In genomic region chr5:91361790-91362189, GRCh38 we compare ENCODE assay signal across 21 cellular contexts. TPM values are rescaled to one million over a fixed set of nuclear protein-coding genes. Genes with fewer than 3 reads are reported as not detected.
DNase-seq lines count a peak whose midpoint lies in the region; ATAC-seq and TF ChIP-seq lines count a peak whose summit lies in the region.
"Had no signal": no experiment of that assay in that cellular context is flagged by ENCODE, and none has a peak within 500 bp of the region (broad histone marks: within the 10 kb centered on the region; RNA-seq: fewer than 3 reads in every experiment).

No MANE protein-coding gene starts in this region.

- H3K4me3 ChIP-seq in SU-DHL-6 (ENCODE audit: insufficient read depth, low read length, poor library complexity, severe bottlenecking) (no peak overlapping the region), psoas muscle (no peak overlapping the region), mesenchymal stem cell (ENCODE audit: insufficient read depth in 1 of 2, low read depth in 1 of 2, low read length in 2 of 2) (no peak overlapping the region), SK-N-SH (ENCODE audit: low read depth in 2 of 2, low read length in 1 of 2) (no peak overlapping the region)
- H3K4me3 ChIP-seq: heart right ventricle, ovary, right atrium auricular region had no signal

- H3K79me2 ChIP-seq in SU-DHL-6 (ENCODE audit: insufficient read depth, low read length) (no peaks in the 10 kb centered on the region), H9 (ENCODE audit: insufficient read depth, low read length) (no peaks in the 10 kb centered on the region), SK-N-SH (ENCODE audit: insufficient read depth) (no peaks in the 10 kb centered on the region)

- intact Hi-C loops in CD4-positive, alpha-beta T cell (cut with DNase I, micrococcal nuclease): loop anchor here in 1 of 2 experiments (5.0 kb wide), 1 partner anchor 79 kb away; no protein-coding TSS in a partner anchor
- intact Hi-C loops in psoas muscle (cut with DNase I): no loop called here

- no peak overlapping the region for H3T11ph ChIP-seq in H9 (ENCODE audit: low read length)

- H2AFZ ChIP-seq in SU-DHL-6 (ENCODE audit: low read depth, low read length, severe bottlenecking) (no peak overlapping the region), mesenchymal stem cell (ENCODE audit: low read depth, low read length) (no peak overlapping the region), H9 (ENCODE audit: low read length) (no peak overlapping the region), SK-N-SH (ENCODE audit: low read depth) (no peak overlapping the region)

- H3K4ac ChIP-seq in mesenchymal stem cell (ENCODE audit: low read depth in 1 of 2, low read length in 2 of 2) (no peak overlapping the region), H9 (ENCODE audit: low read depth, low read length) (no peak overlapping the region)

- H4K20me1 ChIP-seq in SU-DHL-6 (ENCODE audit: low read depth, low read length) (no peaks in the 10 kb centered on the region), H9 (ENCODE audit: control insufficient read depth, insufficient read depth, insufficient read length) (no peaks in the 10 kb centered on the region), SK-N-SH (ENCODE audit: insufficient read depth) (no peaks in the 10 kb centered on the region)

- CTCF ChIA-PET in CD4-positive, alpha-beta T cell (lab: Charles Lee): interaction anchor here (1.4 kb wide), 1 partner anchor 23 kb away, joined by 3 read pairs; no protein-coding TSS in a partner anchor
- CTCF ChIA-PET in SK-N-SH (lab: Yijun Ruan, JAX): interaction anchor here (1.0 kb wide), 1 partner anchor 13 kb away, joined by 3 read pairs; no protein-coding TSS in a partner anchor

- H2BK12ac ChIP-seq in mesenchymal stem cell (ENCODE audit: low read length in 2 of 2) (no peak overlapping the region), H9 (ENCODE audit: insufficient read length, low read depth, low read length) (no peak overlapping the region)

- no peaks in the 10 kb centered on the region for H3K23me2 ChIP-seq in H9 (ENCODE audit: insufficient read length, low read depth, low read length, poor library complexity, severe bottlenecking)

- no peak for TF ChIP-seq EP300 in SK-N-SH (IDR thresholded peaks at IDR 0.05; ENCODE audit: borderline replicate concordance in 1 of 2, low read depth in 1 of 2, low read length in 1 of 2)

- H3K36me3 Mint-ChIP-seq in CD4-positive, alpha-beta T cell (ENCODE audit: low read depth): peaks cover 10% of the 10 kb centered on the region
- no peaks in the 10 kb centered on the region for H3K36me3 Mint-ChIP-seq in H9 (ENCODE audit: insufficient read depth in 1 of 3, low read depth in 3 of 3)

- peak overlapping the region; percentile 43 for H3K27ac Mint-ChIP-seq in CD4-positive, alpha-beta T cell
- H3K27ac Mint-ChIP-seq in H9: no peak overlapping the region

- H2BK120ac ChIP-seq in mesenchymal stem cell (ENCODE audit: low read depth, low read length) (no peak overlapping the region), H9 (ENCODE audit: low read depth, low read length, poor library complexity, severe bottlenecking) (no peak overlapping the region)

- no peak overlapping the region for H3K4me3 Mint-ChIP-seq in CD4-positive, alpha-beta T cell
- H3K4me3 Mint-ChIP-seq in H9: no peak overlapping the region

- no peak overlapping the region for H3K9ac ChIP-seq in SU-DHL-6 (ENCODE audit: low read length)
- no peak overlapping the region for H3K9ac ChIP-seq in mesenchymal stem cell (ENCODE audit: low read length)
- no peak overlapping the region for H3K9ac ChIP-seq in H9 (ENCODE audit: extremely low read depth, insufficient read length, low read length)
- no peak overlapping the region for H3K9ac ChIP-seq in SK-N-SH

- H3K9me2 ChIP-seq in SU-DHL-6 (replicated peaks; ENCODE audit: insufficient read depth, low read length): no peaks in the 10 kb centered on the region
- H3K9me2 ChIP-seq in SK-N-SH: no peaks in the 10 kb centered on the region

- H3K4me1 Mint-ChIP-seq in CD4-positive, alpha-beta T cell (ENCODE audit: low read depth): peaks cover 10% of the 10 kb centered on the region
- peaks cover 15% of the 10 kb centered on the region in 2 experiments for H3K4me1 Mint-ChIP-seq in H9

- DNase-seq in CD4-positive, alpha-beta T cell: no peak
- no peak for DNase-seq in psoas muscle
- no peak for DNase-seq in mesenchymal stem cell
- no peak for DNase-seq in H9
- DNase-seq in SK-N-SH: no peak
- DNase-seq: activated CD4-positive, alpha-beta T cell treated with anti-CD3 and anti-CD28 coated beads, Interleukin-2, amount 50 U/mL, for 4 hours; activated naive CD4-positive, alpha-beta T cell treated with Interleukin-2 at 50 U/mL for 16 hours; aorta; caudate nucleus; heart right ventricle; naive thymus-derived CD8-positive, alpha-beta T cell; NCI-H446 treated with DMSO at 0.1 percent for 48 hours; ovary; substantia nigra had no signal

- no peak for TF ChIP-seq CTCF in CD4-positive, alpha-beta T cell (IDR thresholded peaks at IDR 0.05)
- TF ChIP-seq CTCF in SU-DHL-6 (IDR thresholded peaks at IDR 0.05; ENCODE audit: insufficient read depth, low read length, poor library complexity, severe bottlenecking) (no peak), psoas muscle (IDR thresholded peaks at IDR 0.05) (no peak), H9 (conservative IDR thresholded peaks at IDR 0.05) (no peak), SK-N-SH (IDR thresholded peaks at IDR 0.05) (no peak)

- H3K9me3 ChIP-seq in CD4-positive, alpha-beta T cell (ENCODE audit: control insufficient read depth, low read length): peaks cover 12% of the 10 kb centered on the region
- no peaks in the 10 kb centered on the region for H3K9me3 ChIP-seq in SU-DHL-6 (ENCODE audit: insufficient read depth, low read length)
- H3K9me3 ChIP-seq in psoas muscle: no peaks in the 10 kb centered on the region
- no peaks in the 10 kb centered on the region for H3K9me3 ChIP-seq in mesenchymal stem cell (ENCODE audit: control insufficient read depth, low read length)
- H3K9me3 ChIP-seq in H9 (ENCODE audit: control insufficient read depth, low read depth, low read length): no peaks in the 10 kb centered on the region
- no peaks in the 10 kb centered on the region for H3K9me3 ChIP-seq in SK-N-SH
- H3K9me3 ChIP-seq: ovary, right atrium auricular region had no signal

- WGBS in psoas muscle, 3 donors: 47 to 72% (median 55%) methylated on average over 3 of the region's 3 CpGs
- WGBS in mesenchymal stem cell: 100% methylated on average over 3 of the region's 3 CpGs
- WGBS in H9 (ENCODE audit: extremely low coverage, insufficient read length, low lambda C conversion rate): no CpG with 5 or more reads among the region's 3 CpGs
- WGBS in SK-N-SH (ENCODE audit: low lambda C conversion rate): 91% methylated on average over 3 of the region's 3 CpGs

- no peaks in the 10 kb centered on the region for H3K79me1 ChIP-seq in mesenchymal stem cell (replicated peaks; ENCODE audit: low read length, poor library complexity, severe bottlenecking)
- H3K79me1 ChIP-seq in H9 (ENCODE audit: insufficient read depth, low read depth, low read length, poor library complexity, severe bottlenecking): no peaks in the 10 kb centered on the region

- H2BK5ac ChIP-seq in mesenchymal stem cell (ENCODE audit: low read depth, low read length, poor library complexity, severe bottlenecking) (no peak overlapping the region), H9 (ENCODE audit: insufficient read length, low read length) (no peak overlapping the region)

- peak overlapping the region; percentile 38 for H3K4me2 ChIP-seq in SU-DHL-6 (ENCODE audit: low read depth, low read length, poor library complexity, severe bottlenecking)
- no peak overlapping the region for H3K4me2 ChIP-seq in mesenchymal stem cell (ENCODE audit: low read length, poor library complexity, severe bottlenecking)
- H3K4me2 ChIP-seq in H9 (ENCODE audit: insufficient read depth, insufficient read length, low read length): no peak overlapping the region
- no peak overlapping the region for H3K4me2 ChIP-seq in SK-N-SH

- H3K27me3 Mint-ChIP-seq in CD4-positive, alpha-beta T cell: no peaks in the 10 kb centered on the region
- no peaks in the 10 kb centered on the region for H3K27me3 Mint-ChIP-seq in H9 (ENCODE audit: low read depth)
- H3K27me3 Mint-ChIP-seq: naive thymus-derived CD8-positive, alpha-beta T cell had no signal

- H3K23ac ChIP-seq in mesenchymal stem cell (ENCODE audit: low read length in 2 of 2): no peak overlapping the region
- no peak overlapping the region for H3K23ac ChIP-seq in H9 (ENCODE audit: insufficient read length, low read depth, low read length)

- no peak overlapping the region for H2BK20ac ChIP-seq in H9 (ENCODE audit: low read depth, low read length, poor library complexity, severe bottlenecking)

- peaks cover 4% of the 10 kb centered on the region for H3K9me3 Mint-ChIP-seq in CD4-positive, alpha-beta T cell
- no peaks in the 10 kb centered on the region for H3K9me3 Mint-ChIP-seq in H9

- no peak overlapping the region for H3K56ac ChIP-seq in H9 (ENCODE audit: insufficient read length, low read depth, low read length)

- H3K27ac ChIP-seq in CD4-positive, alpha-beta T cell (ENCODE audit: low read depth, low read length): no peak overlapping the region
- H3K27ac ChIP-seq in SU-DHL-6 (ENCODE audit: low read depth, low read length) (peak overlapping the region; percentile 70; the same call in 1 of the 2 replicates), psoas muscle (peak overlapping the region; percentile 44), mesenchymal stem cell (ENCODE audit: low read length, poor library complexity, severe bottlenecking) (no peak overlapping the region), H9 (ENCODE audit: insufficient read length, low read depth, low read length) (no peak overlapping the region), SK-N-SH (ENCODE audit: low read depth in 2 of 2, low read length in 1 of 2) (no peak overlapping the region)
- H3K27ac ChIP-seq: heart right ventricle, HL-60, ovary, right atrium auricular region, VCaP had no signal

- ATAC-seq in CD4-positive, alpha-beta T cell (ENCODE audit: poor library complexity): no peak
- ATAC-seq in GM18907 (IDR thresholded peaks at IDR 0.05; ENCODE audit: unreplicated experiment) (peak; percentile 5), psoas muscle (peak; percentile 13 to 63 (median 40)), HG02970 (IDR thresholded peaks at IDR 0.05; ENCODE audit: low FRiP score, unreplicated experiment) (no peak)
- ATAC-seq: heart right ventricle, HepG2 had no signal

- no peak for TF ChIP-seq RAD21 in SK-N-SH (IDR thresholded peaks at IDR 0.05; ENCODE audit: low read length)

- H2BK15ac ChIP-seq in mesenchymal stem cell (ENCODE audit: low read depth, poor library complexity, severe bottlenecking) (no peak overlapping the region), H9 (ENCODE audit: low read depth, low read length) (no peak overlapping the region)

- H3F3A ChIP-seq in SU-DHL-6 (ENCODE audit: insufficient read depth) (peaks cover 13% of the 10 kb centered on the region), SK-N-SH (replicated peaks; ENCODE audit: insufficient read depth) (peaks cover 7% of the 10 kb centered on the region)

- H4K8ac ChIP-seq in mesenchymal stem cell (ENCODE audit: low read length) (no peak overlapping the region), H9 (replicated peaks; ENCODE audit: insufficient read length, low read depth, low read length) (no peak overlapping the region)

- H3K18ac ChIP-seq in mesenchymal stem cell (ENCODE audit: low read depth in 1 of 2, low read length in 2 of 2) (no peak overlapping the region), H9 (ENCODE audit: insufficient read length, low read depth, low read length) (no peak overlapping the region)

- H3K4me1 ChIP-seq in psoas muscle (peaks cover 18% of the 10 kb centered on the region), mesenchymal stem cell (ENCODE audit: control insufficient read depth, insufficient read depth, low read depth, low read length) (no peaks in the 10 kb centered on the region), H9 (ENCODE audit: insufficient read depth, low read length) (peaks cover 4% of the 10 kb centered on the region; the same call in 1 of the 2 replicates), SK-N-SH (ENCODE audit: control insufficient read depth in 1 of 2, insufficient read depth in 2 of 2, low read depth in 1 of 2, low read length in 1 of 2) (peaks cover 0 to 4% of the 10 kb centered on the region in 2 experiments; a peak in 1 of 4 replicates)
- H3K4me1 ChIP-seq: right atrium auricular region had no signal

- no peak overlapping the region for H4K91ac ChIP-seq in mesenchymal stem cell (ENCODE audit: low read length)
- no peak overlapping the region for H4K91ac ChIP-seq in H9 (ENCODE audit: insufficient read length, low read depth, low read length)

- H3K14ac ChIP-seq in mesenchymal stem cell (ENCODE audit: low read length in 2 of 2): no peak overlapping the region
- no peak overlapping the region for H3K14ac ChIP-seq in H9 (ENCODE audit: insufficient read depth, low read length)

- POLR2A ChIA-PET in CD4-positive, alpha-beta T cell (lab: Charles Lee): interaction anchor here (2.5 kb wide), 1 partner anchor 19 kb away, joined by 13 read pairs; no protein-coding TSS in a partner anchor
- POLR2A ChIA-PET in SK-N-SH (lab: Yijun Ruan, JAX): no interaction called here

- H3K27me3 ChIP-seq in CD4-positive, alpha-beta T cell (ENCODE audit: control insufficient read depth, insufficient read depth, low read length): no peaks in the 10 kb centered on the region
- H3K27me3 ChIP-seq in SU-DHL-6 (ENCODE audit: low read length) (no peaks in the 10 kb centered on the region), psoas muscle (ENCODE audit: insufficient read depth in 3 of 3, low read length in 2 of 3) (no peaks in the 10 kb centered on the region), mesenchymal stem cell (ENCODE audit: control insufficient read depth in 1 of 2, insufficient read depth in 1 of 2, low read length in 2 of 2) (no peaks in the 10 kb centered on the region), H9 (ENCODE audit: insufficient read depth, low read length) (no peaks in the 10 kb centered on the region), SK-N-SH (ENCODE audit: insufficient read depth) (no peaks in the 10 kb centered on the region)
- H3K27me3 ChIP-seq: heart right ventricle, right atrium auricular region had no signal

- H3K36me3 ChIP-seq in SU-DHL-6 (ENCODE audit: low read length) (no peaks in the 10 kb centered on the region; the same call in 1 of the 2 replicates), psoas muscle (ENCODE audit: insufficient read depth in 1 of 2, low read depth in 1 of 2) (no peaks in the 10 kb centered on the region), mesenchymal stem cell (ENCODE audit: control insufficient read depth in 1 of 2, insufficient read depth in 2 of 2, low read depth in 1 of 2, low read length in 2 of 2) (no peaks in the 10 kb centered on the region), SK-N-SH (replicated peaks in 1 of 2; ENCODE audit: control insufficient read depth in 1 of 2, insufficient read depth in 2 of 2, low read length in 1 of 2) (no peaks in the 10 kb centered on the region)
- H3K36me3 ChIP-seq: heart right ventricle, ovary, right atrium auricular region had no signal

- no peak overlapping the region for H4K5ac ChIP-seq in H9 (ENCODE audit: insufficient read length, low read depth, low read length)

- H2AK5ac ChIP-seq in mesenchymal stem cell (ENCODE audit: low read length, severe bottlenecking) (no peak overlapping the region), H9 (ENCODE audit: insufficient read length, low read length) (no peak overlapping the region)

RNA-seq across cellular contexts. Expression of gene ARRDC3, which starts 21.3 kb away (rescaled TPM):
- 100 to 1,000 TPM; 273 to 284 TPM for total RNA-seq in CD4-positive, alpha-beta T cell
- 100 to 1,000 TPM in 1 of 4 donors, 10 to 100 TPM in 3; 28.6 to 122 (median 59.2) TPM for total RNA-seq in psoas muscle
- 100 to 1,000 TPM in 1 of 3 donors, 10 to 100 TPM in 2; 30.9 to 137 (median 63.2) TPM for polyA plus RNA-seq in psoas muscle
- 32.4 TPM for polyA plus RNA-seq in mesenchymal stem cell (2013, experiment 1 of 2)
- 32.1 TPM for polyA plus RNA-seq in mesenchymal stem cell (2013, experiment 2 of 2)
- total RNA-seq in H9 (2021): 2.8 and 5.5 TPM in 2 replicates
- 24.6 and 26.0 TPM in 2 replicates for polyA plus RNA-seq in SK-N-SH (2012; rRNA removed)
- polyA plus RNA-seq in SK-N-SH (2012; cell fraction: cytosol; rRNA removed): 17.4 and 18.4 TPM in 2 replicates
- 28.4 and 68.8 TPM in 2 replicates for polyA plus RNA-seq in SK-N-SH (2012; cell fraction: nucleus; rRNA removed)

Comparison
In these comparisons a context has a peak if more than half of its experiments do, and no peak if none do; other contexts are left out.
1. ATAC-seq: peak in GM18907 (single experiment) and psoas muscle (4 of 4); none in CD4-positive, alpha-beta T cell (single experiment) and HG02970 (single experiment).
2. H3K27ac ChIP-seq: peak in SU-DHL-6 (single experiment) and psoas muscle (single experiment); none in CD4-positive, alpha-beta T cell (single experiment), mesenchymal stem cell (single experiment), H9 (single experiment) and SK-N-SH (0 of 2).